Comparison of ENCODE assay signal across 8 cellular contexts in genomic region chr2:38376346-38376682, GRCh38. TPM values are rescaled to one million over a fixed set of nuclear protein-coding genes. Genes with fewer than 3 reads are reported as not detected.
DNase-seq lines count a peak whose midpoint lies in the region; ATAC-seq and TF ChIP-seq lines count a peak whose summit lies in the region.

No MANE protein-coding gene starts in this region.

- ATAC-seq in HG02798 (IDR thresholded peaks at IDR 0.05; ENCODE audit: poor library complexity, unreplicated experiment) (peak; percentile 29), right lobe of liver (peak; percentile 40 to 57 (median 49))

- H3K4me3 ChIP-seq in WERI-Rb-1 (ENCODE audit: low read depth, low read length): peak overlapping the region; percentile 74
- H3K4me3 ChIP-seq in right lobe of liver: peak overlapping the region; percentile 90 to 95 (median 94)

- peaks cover 0 to 24% (median 11%) of the 10 kb centered on the region in 4 donors for H3K4me1 ChIP-seq in right lobe of liver

- H3K36me3 ChIP-seq in WERI-Rb-1 (peaks cover 21% of the 10 kb centered on the region), right lobe of liver (no peaks in the 10 kb centered on the region)

- H3K9me3 ChIP-seq in WERI-Rb-1 (ENCODE audit: severe bottlenecking): no peaks in the 10 kb centered on the region
- no peaks in the 10 kb centered on the region for H3K9me3 ChIP-seq in right lobe of liver

- 0% methylated on average over 8 of the region's 23 CpGs for WGBS in right lobe of liver (ENCODE audit: insufficient coverage, low coverage, low lambda C conversion rate, missing lambda C conversion rate)

- intact Hi-C loops in right lobe of liver (cut with DNase I): no loop called here

- no peak for TF ChIP-seq CTCF in WERI-Rb-1 (IDR thresholded peaks at IDR 0.05; ENCODE audit: low read depth, low read length)
- no peak for TF ChIP-seq CTCF in right lobe of liver (IDR thresholded peaks at IDR 0.05)

- peak overlapping the region; percentile 97 for H3K27ac ChIP-seq in WERI-Rb-1
- peak overlapping the region; percentile 99 for H3K27ac ChIP-seq in right lobe of liver

- H3K27me3 ChIP-seq in WERI-Rb-1 (ENCODE audit: insufficient read depth, low read depth, severe bottlenecking): no peaks in the 10 kb centered on the region
- no peaks in the 10 kb centered on the region for H3K27me3 ChIP-seq in right lobe of liver

- no peak for TF ChIP-seq POLR2A in right lobe of liver (IDR thresholded peaks at IDR 0.05)

- peak; percentile 17 to 38 for DNase-seq in stimulated activated CD4-positive, alpha-beta T cell treated with anti-CD3 and anti-CD28 coated beads, Interleukin-12 subunit alpha, Interleukin-12 subunit beta, amount 100 ng/mL, for 24 hours (ENCODE audit: low read depth in 2 of 2)
- DNase-seq in stimulated activated CD4-positive, alpha-beta T cell treated with anti-CD3 and anti-CD28 coated beads, Interleukin-1b, Interleukin-23, amount 100 ng/mL, for 48 hours: no peak
- peak; percentile 57 for DNase-seq in NCI-H128 (lab: John Stamatoyannopoulos, UW; ENCODE audit: unreplicated experiment)
- DNase-seq in WERI-Rb-1: peak; percentile 73
- peak; percentile 29 for DNase-seq in cortex of kidney (lab: John Stamatoyannopoulos, UW)
- no peak for DNase-seq in right lobe of liver
- DNase-seq in stimulated activated CD8-positive, alpha-beta memory T cell treated with anti-CD3 and anti-CD28 coated beads, Interleukin-12 subunit alpha, Interleukin-12 subunit beta, amount 100 ng/mL, for 24 hours (ENCODE audit: extremely low read depth): peak; percentile 19

RNA-seq across cellular contexts. Expression of gene ATL2, which starts 0.8 kb away (rescaled TPM):
- 10 to 100 TPM; 39.1 to 57.5 (median 46.3) TPM for total RNA-seq in right lobe of liver

Comparison
In these comparisons a context has a peak if more than half of its experiments do, and no peak if none do; other contexts are left out.
1. DNase-seq: peak in stimulated activated CD4-positive, alpha-beta T cell treated with anti-CD3 and anti-CD28 coated beads, Interleukin-12 subunit alpha, Interleukin-12 subunit beta, amount 100 ng/mL, for 24 hours (2 of 2), NCI-H128 (single experiment), WERI-Rb-1 (single experiment), cortex of kidney (single experiment) and stimulated activated CD8-positive, alpha-beta memory T cell treated with anti-CD3 and anti-CD28 coated beads, Interleukin-12 subunit alpha, Interleukin-12 subunit beta, amount 100 ng/mL, for 24 hours (single experiment); none in stimulated activated CD4-positive, alpha-beta T cell treated with anti-CD3 and anti-CD28 coated beads, Interleukin-1b, Interleukin-23, amount 100 ng/mL, for 48 hours (single experiment) and right lobe of liver (0 of 3).